In the genomic region with DNA sequence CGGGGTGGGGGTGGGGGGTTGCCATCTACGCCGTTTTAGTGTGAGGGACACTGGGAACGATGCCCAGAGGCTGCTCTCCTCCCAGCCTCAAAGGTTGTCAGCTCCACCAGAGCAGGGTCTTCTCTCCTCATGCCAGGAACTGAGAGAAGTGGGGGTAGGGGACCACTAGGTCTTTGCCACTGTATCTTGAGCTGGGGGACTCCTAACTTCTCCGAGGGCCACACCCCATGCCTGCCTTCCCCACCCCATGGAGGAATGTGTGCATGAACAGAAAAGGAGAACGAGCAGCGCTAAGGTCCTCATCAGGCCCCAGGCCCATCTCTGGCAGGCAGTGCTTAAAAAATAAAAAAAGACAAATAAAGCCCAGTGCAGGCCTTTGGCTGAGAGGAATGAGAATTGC, we compare ENCODE assay signal across 11 cellular contexts. TPM values are rescaled to one million over a fixed set of nuclear protein-coding genes. Genes with fewer than 3 reads are reported as not detected.
DNase-seq lines count a peak whose midpoint lies in the region; ATAC-seq, FAIRE-seq and TF ChIP-seq lines count a peak whose summit lies in the region.
"Had no signal": no experiment of that assay in that cellular context is flagged by ENCODE, and none has a peak within 500 bp of the region (broad histone marks: within the 10 kb centered on the region; RNA-seq: fewer than 3 reads in every experiment).

No MANE protein-coding gene starts in this region.

- H3K9ac ChIP-seq in keratinocyte (ENCODE audit: control insufficient read depth, extremely low read depth, insufficient read depth, low read length) = no peak overlapping the region

- H3K9me1 ChIP-seq in keratinocyte (ENCODE audit: control insufficient read depth, extremely low read depth, insufficient read depth, low read length) = no peaks in the 10 kb centered on the region

- H3K79me2 ChIP-seq in keratinocyte (ENCODE audit: control insufficient read depth, insufficient read depth, low read length) = peaks cover 18% of the 10 kb centered on the region

- no peaks in the 10 kb centered on the region for H4K20me1 ChIP-seq in keratinocyte (ENCODE audit: control insufficient read depth, extremely low read depth, insufficient read depth, low read length)

- TF ChIP-seq CTCF in keratinocyte (optimal IDR thresholded peaks at IDR 0.05 in 1 of 3, IDR thresholded peaks at IDR 0.05 in 1 of 3, conservative IDR thresholded peaks at IDR 0.05 in 1 of 3; ENCODE audit: extremely low read depth in 1 of 3, insufficient read depth in 2 of 3, low read length in 3 of 3) = no peak

- H3K4me1 ChIP-seq in keratinocyte (ENCODE audit: control insufficient read depth, extremely low read depth, insufficient read depth, low read length) = peaks cover 32% of the 10 kb centered on the region

- no peaks in the 10 kb centered on the region for H3K27me3 Mint-ChIP-seq in activated CD4-positive, alpha-beta T cell treated with anti-CD3 and anti-CD28 coated beads, Interleukin-2, amount 10 ng/mL, durations not matched to agents 24 days and 14 days
- H3K27me3 Mint-ChIP-seq in activated T-helper 17 cell treated with anti-CD3 and anti-CD28 coated beads, Interleukin-2, amount 50 U/mL, for 72 hours = no peaks in the 10 kb centered on the region

- no peak overlapping the region for H2AFZ ChIP-seq in keratinocyte (ENCODE audit: control insufficient read depth, low read length)

- FAIRE-seq in keratinocyte (lab: Jason Lieb, UNC) = no peak

- no peak overlapping the region for H3K4me3 ChIP-seq in keratinocyte (ENCODE audit: control insufficient read depth in 2 of 3, extremely low read depth in 1 of 3, insufficient read depth in 2 of 3, low read depth in 1 of 3, low read length in 3 of 3)

- intact Hi-C loops in activated CD4-positive, alpha-beta T cell treated with anti-CD3 and anti-CD28 coated beads, Interleukin-2, amount 10 ng/mL, durations not matched to agents 24 days and 14 days (cut with micrococcal nuclease) = no loop called here

- no peaks in the 10 kb centered on the region for H3K27me3 ChIP-seq in keratinocyte (ENCODE audit: control insufficient read depth, extremely low read depth, insufficient read depth, low read length)

- no peaks in the 10 kb centered on the region for H3K9me3 ChIP-seq in keratinocyte (ENCODE audit: control insufficient read depth, low read depth, low read length)

- peaks cover 55% of the 10 kb centered on the region for H3K4me1 Mint-ChIP-seq in activated CD4-positive, alpha-beta T cell treated with anti-CD3 and anti-CD28 coated beads, Interleukin-2, amount 10 ng/mL, durations not matched to agents 24 days and 14 days
- H3K4me1 Mint-ChIP-seq in activated T-helper 17 cell treated with anti-CD3 and anti-CD28 coated beads, Interleukin-2, amount 50 U/mL, for 72 hours = peaks cover 36% of the 10 kb centered on the region
- peaks cover 71% of the 10 kb centered on the region for H3K4me1 Mint-ChIP-seq in stimulated activated effector memory CD8-positive, alpha-beta T cell treated with anti-CD3 and anti-CD28 coated beads, Interleukin-12 subunit alpha, Interleukin-12 subunit beta, amount 100 ng/mL, for 72 hours

- dilution Hi-C loops in keratinocyte (cut with MboI; ENCODE audit: extremely low pct_ligation_motif_present, low sequenced_read_pairs) = no loop called here

- ATAC-seq in activated T-helper 17 cell treated with anti-CD3 and anti-CD28 coated beads, Interleukin-2, amount 50 U/mL, for 72 hours (replicated peaks) = no peak
- ATAC-seq in stimulated activated effector memory CD8-positive, alpha-beta T cell treated with anti-CD3 and anti-CD28 coated beads, Interleukin-12 subunit alpha, Interleukin-12 subunit beta, amount 100 ng/mL, for 72 hours = no peak
- no peak for ATAC-seq in GM21723 (IDR thresholded peaks at IDR 0.05; ENCODE audit: unreplicated experiment)
- ATAC-seq in GM21528 (IDR thresholded peaks at IDR 0.05; ENCODE audit: low FRiP score, unreplicated experiment) = no peak

- H3K9me3 Mint-ChIP-seq in activated CD4-positive, alpha-beta T cell treated with anti-CD3 and anti-CD28 coated beads, Interleukin-2, amount 10 ng/mL, durations not matched to agents 24 days and 14 days = no peaks in the 10 kb centered on the region
- no peaks in the 10 kb centered on the region for H3K9me3 Mint-ChIP-seq in activated T-helper 17 cell treated with anti-CD3 and anti-CD28 coated beads, Interleukin-2, amount 50 U/mL, for 72 hours
- no peaks in the 10 kb centered on the region for H3K9me3 Mint-ChIP-seq in stimulated activated effector memory CD8-positive, alpha-beta T cell treated with anti-CD3 and anti-CD28 coated beads, Interleukin-12 subunit alpha, Interleukin-12 subunit beta, amount 100 ng/mL, for 72 hours

- H3K36me3 ChIP-seq in keratinocyte (ENCODE audit: control insufficient read depth in 2 of 2, extremely low read depth in 1 of 2, insufficient read depth in 2 of 2, low read length in 2 of 2) = peaks cover 2 to 15% of the 10 kb centered on the region in 2 experiments

- no peak overlapping the region for H3K27ac ChIP-seq in keratinocyte (ENCODE audit: control insufficient read depth, insufficient read depth, low read length)
- H3K27ac ChIP-seq: SK-N-MC had no signal

- peak overlapping the region; percentile 73 for H3K4me2 ChIP-seq in keratinocyte (ENCODE audit: control insufficient read depth, extremely low read depth, insufficient read depth, low read depth, low read length)

- H3K4me3 Mint-ChIP-seq in activated CD4-positive, alpha-beta T cell treated with anti-CD3 and anti-CD28 coated beads, Interleukin-2, amount 10 ng/mL, durations not matched to agents 24 days and 14 days = no peak overlapping the region
- H3K4me3 Mint-ChIP-seq in activated T-helper 17 cell treated with anti-CD3 and anti-CD28 coated beads, Interleukin-2, amount 50 U/mL, for 72 hours = peak overlapping the region; percentile 99
- no peak overlapping the region for H3K4me3 Mint-ChIP-seq in stimulated activated effector memory CD8-positive, alpha-beta T cell treated with anti-CD3 and anti-CD28 coated beads, Interleukin-12 subunit alpha, Interleukin-12 subunit beta, amount 100 ng/mL, for 72 hours

- peak overlapping the region; percentile 48 for H3K27ac Mint-ChIP-seq in activated CD4-positive, alpha-beta T cell treated with anti-CD3 and anti-CD28 coated beads, Interleukin-2, amount 10 ng/mL, durations not matched to agents 24 days and 14 days
- H3K27ac Mint-ChIP-seq in activated T-helper 17 cell treated with anti-CD3 and anti-CD28 coated beads, Interleukin-2, amount 50 U/mL, for 72 hours = peak overlapping the region; percentile 100
- H3K27ac Mint-ChIP-seq in stimulated activated effector memory CD8-positive, alpha-beta T cell treated with anti-CD3 and anti-CD28 coated beads, Interleukin-12 subunit alpha, Interleukin-12 subunit beta, amount 100 ng/mL, for 72 hours = peak overlapping the region; percentile 99

- peaks cover 21% of the 10 kb centered on the region for H3K36me3 Mint-ChIP-seq in activated CD4-positive, alpha-beta T cell treated with anti-CD3 and anti-CD28 coated beads, Interleukin-2, amount 10 ng/mL, durations not matched to agents 24 days and 14 days (ENCODE audit: low read depth)
- H3K36me3 Mint-ChIP-seq in activated T-helper 17 cell treated with anti-CD3 and anti-CD28 coated beads, Interleukin-2, amount 50 U/mL, for 72 hours (ENCODE audit: low read depth) = peaks cover 84% of the 10 kb centered on the region
- H3K36me3 Mint-ChIP-seq in stimulated activated effector memory CD8-positive, alpha-beta T cell treated with anti-CD3 and anti-CD28 coated beads, Interleukin-12 subunit alpha, Interleukin-12 subunit beta, amount 100 ng/mL, for 72 hours = peaks cover 58% of the 10 kb centered on the region

- DNase-seq in activated CD4-positive, alpha-beta T cell treated with anti-CD3 and anti-CD28 coated beads, Interleukin-2, amount 10 ng/mL, durations not matched to agents 24 days and 14 days = peak; percentile 59
- no peak for DNase-seq in activated CD4-positive, alpha-beta T cell treated with anti-CD3 and anti-CD28 coated beads, Interleukin-2, amount 50 U/mL, for 48 hours
- DNase-seq in keratinocyte (ENCODE audit: low read depth, low spot score) = no peak
- no peak for DNase-seq in stimulated activated effector memory CD8-positive, alpha-beta T cell treated with anti-CD3 and anti-CD28 coated beads, Interleukin-12 subunit alpha, Interleukin-12 subunit beta, amount 100 ng/mL, for 72 hours (ENCODE audit: low spot score in 2 of 2)
- DNase-seq in effector CD8-positive, alpha-beta T cell (lab: John Stamatoyannopoulos, UW) = no peak
- DNase-seq: activated effector memory CD4-positive, alpha-beta T cell treated with Interleukin-2 at 50 U/mL for 16 hours; NCI-H1694 had no signal

RNA-seq across cellular contexts. Expression of gene PBXIP1, which starts 1.4 kb away (rescaled TPM):
- 19.3 and 21.6 TPM in 2 replicates for total RNA-seq in activated CD4-positive, alpha-beta T cell treated with anti-CD3 and anti-CD28 coated beads, Interleukin-2, amount 10 ng/mL, durations not matched to agents 24 days and 14 days
- 100 to 1,000 TPM in 1 of 2 donors, 10 to 100 TPM in 1; 61.9 to 118 TPM for total RNA-seq in activated T-helper 17 cell treated with anti-CD3 and anti-CD28 coated beads, Interleukin-2, amount 50 U/mL, for 72 hours
- polyA plus RNA-seq in keratinocyte = 15.1 to 29.9 TPM (median 15.6 TPM) in 3 replicates
- polyA plus RNA-seq in keratinocyte (2011; ENCODE audit: low read depth) = 5.8 TPM
- 4.9 and 7.7 TPM in 2 replicates for polyA plus RNA-seq in keratinocyte (2011; cell fraction: cytosol; rRNA removed)
- polyA plus RNA-seq in keratinocyte (2011; cell fraction: nucleus; rRNA removed) = 45.9 and 54.4 TPM in 2 replicates
- 15.9 and 21.9 TPM in 2 replicates for polyA plus RNA-seq in keratinocyte (2012; ENCODE audit: low replicate concordance)
- 12.5 to 24.5 TPM (median 20.5 TPM) in 3 replicates for polyA minus RNA-seq in keratinocyte
- polyA minus RNA-seq in keratinocyte (2011; cell fraction: cytosol; rRNA and poly(A)+ RNA removed) = 12.5 TPM
- polyA minus RNA-seq in keratinocyte (2011; cell fraction: nucleus; rRNA and poly(A)+ RNA removed) = 46.6 and 54.2 TPM in 2 replicates

RNA-seq across cellular contexts. Expression of gene PYGO2, which starts 4.3 kb away (rescaled TPM):
- 34.4 and 34.8 TPM in 2 replicates for total RNA-seq in activated CD4-positive, alpha-beta T cell treated with anti-CD3 and anti-CD28 coated beads, Interleukin-2, amount 10 ng/mL, durations not matched to agents 24 days and 14 days
- total RNA-seq in activated T-helper 17 cell treated with anti-CD3 and anti-CD28 coated beads, Interleukin-2, amount 50 U/mL, for 72 hours = 10 to 100 TPM; 35.6 to 39.2 TPM
- 15.1 to 22.3 TPM (median 15.9 TPM) in 3 replicates for polyA plus RNA-seq in keratinocyte
- polyA plus RNA-seq in keratinocyte (2011; ENCODE audit: low read depth) = 2.4 TPM
- 15.2 and 15.6 TPM in 2 replicates for polyA plus RNA-seq in keratinocyte (2011; cell fraction: cytosol; rRNA removed)
- polyA plus RNA-seq in keratinocyte (2011; cell fraction: nucleus; rRNA removed) = 33.6 and 33.8 TPM in 2 replicates
- polyA plus RNA-seq in keratinocyte (2012; ENCODE audit: low replicate concordance) = 16.4 and 18.9 TPM in 2 replicates
- 15.5 to 20.0 TPM (median 15.6 TPM) in 3 replicates for polyA minus RNA-seq in keratinocyte
- polyA minus RNA-seq in keratinocyte (2011; cell fraction: cytosol; rRNA and poly(A)+ RNA removed) = 20.5 TPM
- polyA minus RNA-seq in keratinocyte (2011; cell fraction: nucleus; rRNA and poly(A)+ RNA removed) = 10.2 and 12.9 TPM in 2 replicates

RNA-seq across cellular contexts. Expression of gene SHC1, which starts 13.3 kb away (rescaled TPM):
- total RNA-seq in activated CD4-positive, alpha-beta T cell treated with anti-CD3 and anti-CD28 coated beads, Interleukin-2, amount 10 ng/mL, durations not matched to agents 24 days and 14 days = 50.4 and 60.5 TPM in 2 replicates
- total RNA-seq in activated T-helper 17 cell treated with anti-CD3 and anti-CD28 coated beads, Interleukin-2, amount 50 U/mL, for 72 hours = 10 to 100 TPM; 60.9 to 62.0 TPM
- polyA plus RNA-seq in keratinocyte = 245 to 385 TPM (median 272 TPM) in 3 replicates
- 41.9 TPM for polyA plus RNA-seq in keratinocyte (2011; ENCODE audit: low read depth)
- 316 and 399 TPM in 2 replicates for polyA plus RNA-seq in keratinocyte (2011; cell fraction: cytosol; rRNA removed)
- polyA plus RNA-seq in keratinocyte (2011; cell fraction: nucleus; rRNA removed) = 637 and 800 TPM in 2 replicates
- polyA plus RNA-seq in keratinocyte (2012; ENCODE audit: low replicate concordance) = 195 and 241 TPM in 2 replicates
- 280 to 465 TPM (median 409 TPM) in 3 replicates for polyA minus RNA-seq in keratinocyte
- polyA minus RNA-seq in keratinocyte (2011; cell fraction: cytosol; rRNA and poly(A)+ RNA removed) = 214 TPM
- polyA minus RNA-seq in keratinocyte (2011; cell fraction: nucleus; rRNA and poly(A)+ RNA removed) = 152 and 244 TPM in 2 replicates

RNA-seq across cellular contexts. Expression of gene CKS1B, which starts 17.2 kb away (rescaled TPM):
- total RNA-seq in activated CD4-positive, alpha-beta T cell treated with anti-CD3 and anti-CD28 coated beads, Interleukin-2, amount 10 ng/mL, durations not matched to agents 24 days and 14 days = 179 and 181 TPM in 2 replicates
- total RNA-seq in activated T-helper 17 cell treated with anti-CD3 and anti-CD28 coated beads, Interleukin-2, amount 50 U/mL, for 72 hours = 100 to 1,000 TPM; 162 to 188 TPM
- 133 to 300 TPM (median 217 TPM) in 3 replicates for polyA plus RNA-seq in keratinocyte
- polyA plus RNA-seq in keratinocyte (2011; ENCODE audit: low read depth) = 8.8 TPM
- 204 and 245 TPM in 2 replicates for polyA plus RNA-seq in keratinocyte (2011; cell fraction: cytosol; rRNA removed)
- 66.6 and 66.9 TPM in 2 replicates for polyA plus RNA-seq in keratinocyte (2011; cell fraction: nucleus; rRNA removed)
- 78.8 and 129 TPM in 2 replicates for polyA plus RNA-seq in keratinocyte (2012; ENCODE audit: low replicate concordance)
- 75.8 to 128 TPM (median 83.8 TPM) in 3 replicates for polyA minus RNA-seq in keratinocyte
- polyA minus RNA-seq in keratinocyte (2011; cell fraction: cytosol; rRNA and poly(A)+ RNA removed) = 44.7 TPM
- polyA minus RNA-seq in keratinocyte (2011; cell fraction: nucleus; rRNA and poly(A)+ RNA removed) = 10.4 and 19.9 TPM in 2 replicates

RNA-seq across cellular contexts. Expression of gene PMVK, which starts 20.7 kb away (rescaled TPM):
- 47.4 and 47.7 TPM in 2 replicates for total RNA-seq in activated CD4-positive, alpha-beta T cell treated with anti-CD3 and anti-CD28 coated beads, Interleukin-2, amount 10 ng/mL, durations not matched to agents 24 days and 14 days
- 10 to 100 TPM; 38.6 to 66.9 TPM for total RNA-seq in activated T-helper 17 cell treated with anti-CD3 and anti-CD28 coated beads, Interleukin-2, amount 50 U/mL, for 72 hours
- 25.1 to 28.5 TPM (median 27.4 TPM) in 3 replicates for polyA plus RNA-seq in keratinocyte
- 5.8 TPM for polyA plus RNA-seq in keratinocyte (2011; ENCODE audit: low read depth)
- polyA plus RNA-seq in keratinocyte (2011; cell fraction: cytosol; rRNA removed) = 12.7 and 27.2 TPM in 2 replicates
- polyA plus RNA-seq in keratinocyte (2011; cell fraction: nucleus; rRNA removed) = 9.7 and 12.0 TPM in 2 replicates
- 28.2 and 38.2 TPM in 2 replicates for polyA plus RNA-seq in keratinocyte (2012; ENCODE audit: low replicate concordance)
- polyA minus RNA-seq in keratinocyte = 12.4 to 13.1 TPM (median 12.6 TPM) in 3 replicates
- 15.7 TPM for polyA minus RNA-seq in keratinocyte (2011; cell fraction: cytosol; rRNA and poly(A)+ RNA removed)
- 3.6 and 5.1 TPM in 2 replicates for polyA minus RNA-seq in keratinocyte (2011; cell fraction: nucleus; rRNA and poly(A)+ RNA removed)

Comparison
In these comparisons a context has a peak if more than half of its experiments do, and no peak if none do; other contexts are left out.
1. H3K27ac Mint-ChIP-seq: peak in every context shown above with its lines; median percentile 100 in activated T-helper 17 cell treated with anti-CD3 and anti-CD28 coated beads, Interleukin-2, amount 50 U/mL, for 72 hours; 99 in stimulated activated effector memory CD8-positive, alpha-beta T cell treated with anti-CD3 and anti-CD28 coated beads, Interleukin-12 subunit alpha, Interleukin-12 subunit beta, amount 100 ng/mL, for 72 hours; 48 in activated CD4-positive, alpha-beta T cell treated with anti-CD3 and anti-CD28 coated beads, Interleukin-2, amount 10 ng/mL, durations not matched to agents 24 days and 14 days.